9 cellular contexts compared by ENCODE assay signal in genomic region chr14:96592591-96593388, GRCh38.
DNase-seq lines count a peak whose midpoint lies in the region; ATAC-seq and TF ChIP-seq lines count a peak whose summit lies in the region.
"Had no signal": no experiment of that assay in that cellular context is flagged by ENCODE, and none has a peak within 500 bp of the region (broad histone marks: within the 10 kb centered on the region; RNA-seq: fewer than 3 reads in every experiment).

No MANE protein-coding gene starts in this region.

- no peak for TF ChIP-seq POLR2A in IMR-90 (IDR thresholded peaks at IDR 0.05; ENCODE audit: low read depth, low read length)
- no peak for TF ChIP-seq POLR2A in transverse colon (IDR thresholded peaks at IDR 0.05)

- TF ChIP-seq CTCF in A673 (conservative IDR thresholded peaks at IDR 0.05; ENCODE audit: low read depth, low read length) = no peak
- TF ChIP-seq CTCF in GM20000 (IDR thresholded peaks at IDR 0.05; ENCODE audit: extremely low read depth, missing control alignments) = no peak
- TF ChIP-seq CTCF in IMR-90 (conservative IDR thresholded peaks at IDR 0.05; ENCODE audit: low read depth, low read length) = no peak
- no peak for TF ChIP-seq CTCF in fibroblast of pulmonary artery (IDR thresholded peaks at IDR 0.05; ENCODE audit: low read length, missing control alignments)
- no peak for TF ChIP-seq CTCF in transverse colon (IDR thresholded peaks at IDR 0.05)

- no peaks in the 10 kb centered on the region for H3K9me1 ChIP-seq in IMR-90 (ENCODE audit: insufficient read depth, low read length)

- no peak overlapping the region for H3K18ac ChIP-seq in IMR-90 (ENCODE audit: low read depth, low read length)

- no peak overlapping the region for H2BK5ac ChIP-seq in IMR-90 (ENCODE audit: low read depth, low read length, poor library complexity, severe bottlenecking)

- peak overlapping the region; percentile 94 for H2AFZ ChIP-seq in IMR-90 (replicated peaks; ENCODE audit: low read length, poor library complexity)

- CTCF ChIA-PET in A673 (lab: Charles Lee) = interaction anchor here (0.6 kb wide), 1 partner anchor 373 kb away, joined by 3 read pairs; no protein-coding TSS in a partner anchor
- CTCF ChIA-PET in IMR-90 (lab: Yijun Ruan, JAX) = no interaction called here

- H3K27ac Mint-ChIP-seq in activated T-cell treated with anti-CD3 and anti-CD28 coated beads, Interleukin-2, amount 50 U/mL, for 72 hours = no peak overlapping the region

- H3K27me3 Mint-ChIP-seq in activated T-cell treated with anti-CD3 and anti-CD28 coated beads, Interleukin-2, amount 50 U/mL, for 72 hours (ENCODE audit: low read depth) = peaks cover 26% of the 10 kb centered on the region

- H2AK9ac ChIP-seq in IMR-90 (replicated peaks; ENCODE audit: low read depth, low read length, poor library complexity) = peak overlapping the region; percentile 50

- no peak overlapping the region for H3K56ac ChIP-seq in IMR-90 (ENCODE audit: extremely low read depth, insufficient read depth, low read length)

- peaks cover 9% of the 10 kb centered on the region for H3K4me1 ChIP-seq in A673 (ENCODE audit: insufficient read depth, low read length, poor library complexity, severe bottlenecking)
- peaks cover 2% of the 10 kb centered on the region; the same call in 1 of the 2 replicates for H3K4me1 ChIP-seq in IMR-90 (ENCODE audit: control insufficient read depth, insufficient read depth, low read length)
- peaks cover 8 to 10% (median 8%) of the 10 kb centered on the region in 4 donors for H3K4me1 ChIP-seq in transverse colon

- peak overlapping the region; percentile 77 to 88 for H3K4me3 Mint-ChIP-seq in activated T-cell treated with anti-CD3 and anti-CD28 coated beads, Interleukin-2, amount 50 U/mL, for 72 hours

- POLR2A ChIA-PET in A673 (lab: Charles Lee; ENCODE audit: low non-redundant PET) (no interaction called here), IMR-90 (lab: Charles Lee; ENCODE audit: unreplicated experiment) (no interaction called here)

- peak overlapping the region; percentile 62 for H3K9ac ChIP-seq in IMR-90 (ENCODE audit: low read depth, low read length)

- no peak overlapping the region for H4K91ac ChIP-seq in IMR-90 (ENCODE audit: insufficient read depth, low read depth, low read length)

- H3K79me1 ChIP-seq in IMR-90 (ENCODE audit: low read depth in 1 of 2, low read length in 2 of 2) = no peaks in the 10 kb centered on the region

- in situ Hi-C loops in IMR-90 (cut with MboI; ENCODE audit: low sequenced_read_pairs) = no loop called here
- in situ Hi-C loops in transverse colon (cut with MboI; ENCODE audit: low pct_ligation_motif_present in 1 of 4, low pct_unique_long_range_greater_than_20kb in 1 of 4, low sequenced_read_pairs in 3 of 4) = no loop called here

- no peak overlapping the region for H2BK15ac ChIP-seq in IMR-90 (ENCODE audit: low read depth, low read length)

- H3K4ac ChIP-seq in IMR-90 (ENCODE audit: low read depth, low read length) = 0 out of 2 replicates have a peak overlapping the region, but pooled peaks have one; percentile 20

- BruUV-seq in A673 (replicated peaks; lab: Mats Ljungman, UMichigan) (no TSS peak), IMR-90 (replicated peaks; lab: Mats Ljungman, UMichigan) (no TSS peak)

- no peak overlapping the region for H3K14ac ChIP-seq in IMR-90 (replicated peaks; ENCODE audit: low read depth, low read length)

- H3K36me3 ChIP-seq in A673 (ENCODE audit: insufficient read depth, low read length, poor library complexity, severe bottlenecking) (no peaks in the 10 kb centered on the region), IMR-90 (ENCODE audit: control insufficient read depth, insufficient read depth, low read length) (no peaks in the 10 kb centered on the region), transverse colon (no peaks in the 10 kb centered on the region)

- intact Hi-C loops in A673 (cut with micrococcal nuclease; ENCODE audit: unreplicated experiment) (no loop called here), IMR-90 (cut with micrococcal nuclease) (no loop called here), transverse colon (cut with DNase I; ENCODE audit: low total_unique reads) (no loop called here)

- H3K23ac ChIP-seq in IMR-90 (ENCODE audit: low read depth, low read length) = peak overlapping the region; percentile 11; the same call in 1 of the 2 replicates

- no peak overlapping the region for H2AK5ac ChIP-seq in IMR-90 (ENCODE audit: low read depth, low read length)

- no peaks in the 10 kb centered on the region for H3K9me3 ChIP-seq in A673 (ENCODE audit: low read depth, low read length, poor library complexity, severe bottlenecking)
- no peaks in the 10 kb centered on the region; the same call in none of the 2 replicates for H3K9me3 ChIP-seq in IMR-90 (ENCODE audit: control insufficient read depth, insufficient read depth, low read length)
- no peaks in the 10 kb centered on the region for H3K9me3 ChIP-seq in transverse colon

- H3K27ac ChIP-seq in A673 (ENCODE audit: low read depth, low read length, poor library complexity, severe bottlenecking) (no peak overlapping the region), IMR-90 (ENCODE audit: insufficient read depth, low read length) (no peak overlapping the region), transverse colon (no peak overlapping the region)
- H3K27ac ChIP-seq: C4-2B had no signal

- H3K27me3 ChIP-seq in A673 (replicated peaks; ENCODE audit: insufficient read depth, low read depth, low read length, poor library complexity) = no peaks in the 10 kb centered on the region
- H3K27me3 ChIP-seq in IMR-90 (ENCODE audit: control insufficient read depth, insufficient read depth, low read length) = peaks cover 24% of the 10 kb centered on the region; the same call in 1 of the 2 replicates
- H3K27me3 ChIP-seq in transverse colon = peaks cover 42% of the 10 kb centered on the region

- H3K4me1 Mint-ChIP-seq in activated T-cell treated with anti-CD3 and anti-CD28 coated beads, Interleukin-2, amount 50 U/mL, for 72 hours (ENCODE audit: low read depth) = peaks cover 12% of the 10 kb centered on the region

- H3K4me2 ChIP-seq in IMR-90 (ENCODE audit: low read depth, low read length) = peak overlapping the region; percentile 98

- TF ChIP-seq RAD21 in IMR-90 (IDR thresholded peaks at IDR 0.05; ENCODE audit: low read length) = no peak

- H3K36me3 Mint-ChIP-seq in activated T-cell treated with anti-CD3 and anti-CD28 coated beads, Interleukin-2, amount 50 U/mL, for 72 hours (ENCODE audit: insufficient read depth in 2 of 2) = no peaks in the 10 kb centered on the region

- H2BK120ac ChIP-seq in IMR-90 (ENCODE audit: low read depth, low read length) = no peak overlapping the region

- no peaks in the 10 kb centered on the region for H3K9me3 Mint-ChIP-seq in activated T-cell treated with anti-CD3 and anti-CD28 coated beads, Interleukin-2, amount 50 U/mL, for 72 hours

- H4K20me1 ChIP-seq in IMR-90 (ENCODE audit: insufficient read depth, low read length) = no peaks in the 10 kb centered on the region

- H3K4me3 ChIP-seq in A673 (ENCODE audit: low read depth, low read length, poor library complexity, severe bottlenecking) (peak overlapping the region; percentile 47), IMR-90 (ENCODE audit: insufficient read depth, low read depth, low read length) (peak overlapping the region; percentile 56), fibroblast of pulmonary artery (replicated peaks; ENCODE audit: low read depth, low read length) (peak overlapping the region; percentile 41), transverse colon (peak overlapping the region in 3 of 4 donors; percentile 11 to 48 (median 25))

- dilution Hi-C loops in IMR-90 (cut with HindIII; ENCODE audit: low sequenced_read_pairs, unreplicated experiment) = no loop called here

- DNase-seq in A673 (ENCODE audit: low spot score) (peak; percentile 70), GM20000 (ENCODE audit: low spot score) (peak; percentile 85), IMR-90 (peak; percentile 17), fibroblast of pulmonary artery (ENCODE audit: low read depth) (peak; percentile 37), nucleus accumbens (lab: John Stamatoyannopoulos, UW) (peak in 38 of 56 donors; percentile 5 to 76 (median 36)), transverse colon (peak; percentile 50), NCI-H146 treated with DMSO at 0.1 percent for 48 hours (lab: John Stamatoyannopoulos, UW; ENCODE audit: unreplicated experiment) (no peak)
- peak; percentile 75 to 79 for DNase-seq in activated T-cell treated with anti-CD3 and anti-CD28 coated beads, Interleukin-2, amount 50 U/mL, for 72 hours

- H4K5ac ChIP-seq in IMR-90 (ENCODE audit: low read depth, low read length) = peak overlapping the region; percentile 72

- peak; percentile 95 for ATAC-seq in IMR-90 (ENCODE audit: low read depth)
- ATAC-seq in activated T-cell treated with anti-CD3 and anti-CD28 coated beads, Interleukin-2, amount 50 U/mL, for 72 hours (replicated peaks in 1 of 2) = peak; percentile 96 to 97

- 8% methylated on average over 18 of the region's 54 CpGs; no CpG with 5 or more reads in 1 of the 2 experiments for WGBS in IMR-90 (ENCODE audit: extremely low coverage in 2 of 2, insufficient read length in 1 of 2), 2 experiments
- WGBS in transverse colon (ENCODE audit: low coverage in 1 of 2), 2 donors = 6 to 40% methylated on average over 1 to 16 of the region's 54 CpGs

- H4K8ac ChIP-seq in IMR-90 (ENCODE audit: low read depth in 2 of 2, low read length in 2 of 2) = peak overlapping the region in 1 of 2 experiments; percentile 76; a peak in 2 of 4 replicates

- H2BK20ac ChIP-seq in IMR-90 (ENCODE audit: low read depth, low read length) = no peak overlapping the region

- no peak for TF ChIP-seq EP300 in transverse colon (IDR thresholded peaks at IDR 0.05; ENCODE audit: low read depth)

TF ChIP-seq in IMR-90, 13 proteins besides CTCF, POLR2A, EP300 and RAD21:
- TF ChIP-seq MAZ (IDR thresholded peaks at IDR 0.05; ENCODE audit: borderline replicate concordance, low read depth, low read length) (peak; percentile 44; the same call in 1 of the 2 replicates), MXI1 (IDR thresholded peaks at IDR 0.05; ENCODE audit: borderline replicate concordance, low read depth, low read length) (no peak)
